In the genomic region with DNA sequence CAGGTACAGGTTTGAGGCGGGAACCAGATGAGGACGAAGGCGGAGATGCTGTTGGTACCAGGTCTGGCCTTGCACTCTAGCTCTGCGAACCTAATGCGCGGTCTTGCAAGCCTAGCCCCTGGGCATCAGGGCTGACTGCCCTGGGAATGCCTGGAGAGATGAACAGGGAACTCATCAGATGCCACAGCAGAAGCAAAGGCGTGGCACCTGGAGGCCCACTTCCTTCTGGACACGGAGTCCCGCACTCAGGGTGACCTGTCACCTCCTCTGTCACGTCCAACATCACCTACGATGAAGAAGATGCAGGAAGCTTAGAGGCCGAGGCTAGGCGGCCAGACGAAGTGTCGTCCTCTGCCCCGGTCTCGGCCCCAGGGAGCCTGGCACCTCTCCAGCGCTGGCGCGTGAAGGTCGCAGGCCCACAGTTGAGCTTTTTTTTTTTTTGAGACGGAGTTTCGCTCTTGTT, we compare ENCODE assay signal across 1 cellular context.
A peak's percentile ranks its signal among the peaks of the same experiment; 100 is the strongest.
TF ChIP-seq lines count a peak whose summit lies in the region.

No MANE protein-coding gene starts in this region.

TF ChIP-seq in H1, 55 proteins besides CTCF, POLR2A, EP300 and RAD21:
- TF ChIP-seq SIN3A (conservative IDR thresholded peaks at IDR 0.05 in 1 of 2, IDR thresholded peaks at IDR 0.05 in 1 of 2; ENCODE audit: low read depth in 1 of 2, low read length in 2 of 2) (no peak), CHD2 (IDR thresholded peaks at IDR 0.05; ENCODE audit: low read length) (no peak), KDM1A (IDR thresholded peaks at IDR 0.05; ENCODE audit: borderline replicate concordance, low read length) (no peak)
- TF ChIP-seq, protein P1, sequence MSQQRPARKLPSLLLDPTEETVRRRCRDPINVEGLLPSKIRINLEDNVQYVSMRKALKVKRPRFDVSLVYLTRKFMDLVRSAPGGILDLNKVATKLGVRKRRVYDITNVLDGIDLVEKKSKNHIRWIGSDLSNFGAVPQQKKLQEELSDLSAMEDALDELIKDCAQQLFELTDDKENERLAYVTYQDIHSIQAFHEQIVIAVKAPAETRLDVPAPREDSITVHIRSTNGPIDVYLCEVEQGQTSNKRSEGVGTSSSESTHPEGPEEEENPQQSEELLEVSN (IDR thresholded peaks at IDR 0.05): peak; percentile 67
